In the genomic region with DNA sequence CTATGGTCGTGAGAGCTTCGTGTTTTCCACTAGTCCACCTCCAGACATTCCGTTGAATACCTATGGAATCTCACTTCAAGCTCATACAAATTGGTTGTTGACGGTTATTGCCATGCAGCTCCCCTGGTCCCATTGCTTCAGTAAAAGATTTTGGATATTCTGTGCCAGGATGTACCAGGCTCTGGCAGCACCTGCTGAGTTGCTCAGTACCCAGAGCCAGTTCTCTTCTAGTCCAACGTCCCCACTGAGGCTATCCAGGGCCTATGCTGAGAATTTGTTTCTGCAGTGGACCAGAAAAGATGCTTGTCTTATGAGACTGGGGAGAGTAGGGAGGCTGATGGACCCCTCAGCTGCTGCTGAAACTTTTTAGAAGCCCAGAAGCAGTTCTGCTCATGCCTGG, we compare ENCODE assay signal across 27 cellular contexts.
"Had no signal": no experiment of that assay in that cellular context is flagged by ENCODE, and none has a peak within 500 bp of the region (broad histone marks: within the 10 kb centered on the region; RNA-seq: fewer than 3 reads in every experiment).

No MANE protein-coding gene starts in this region.

- H3K27ac Mint-ChIP-seq: activated CD4-positive, alpha-beta memory T cell treated with anti-CD3 and anti-CD28 coated beads for 36 hours; activated CD4-positive, alpha-beta T cell treated with anti-CD3 and anti-CD28 coated beads for 36 hours; activated CD4-positive, alpha-beta T cell treated with anti-CD3 and anti-CD28 coated beads, Interleukin-2, amount 10 ng/mL, durations not matched to agents 24 days and 14 days; activated CD8-positive, alpha-beta memory T cell treated with anti-CD3 and anti-CD28 coated beads, Interleukin-2, amount 10 ng/mL, durations not matched to agents 7 days and 5 days; activated CD8-positive, alpha-beta T cell treated with anti-CD3 and anti-CD28 coated beads, Interleukin-2, amount 10 ng/mL, durations not matched to agents 7 days and 5 days; activated naive CD4-positive, alpha-beta T cell treated with anti-CD3 and anti-CD28 coated beads, Interleukin-2, amount 10 ng/mL, durations not matched to agents 7 days and 5 days; activated naive CD4-positive, alpha-beta T cell treated with anti-CD3 and anti-CD28 coated beads, Interleukin-2, amount 50 U/mL, for 72 hours; activated naive CD8-positive, alpha-beta T cell treated with anti-CD3 and anti-CD28 coated beads, Interleukin-2, amount 10 ng/mL, durations not matched to agents 7 days and 5 days; brain; endodermal cell had no signal

- H3K36me3 ChIP-seq: ascending aorta, breast epithelium, cardiac muscle cell, colonic mucosa had no signal

- H3K9me3 Mint-ChIP-seq: activated CD4-positive, alpha-beta memory T cell treated with anti-CD3 and anti-CD28 coated beads for 36 hours; activated CD4-positive, alpha-beta T cell treated with anti-CD3 and anti-CD28 coated beads, Interleukin-2, amount 10 ng/mL, durations not matched to agents 24 days and 14 days; activated naive CD4-positive, alpha-beta T cell treated with anti-CD3 and anti-CD28 coated beads, Interleukin-2, amount 10 ng/mL, durations not matched to agents 7 days and 5 days; activated naive CD8-positive, alpha-beta T cell treated with anti-CD3 and anti-CD28 coated beads, Interleukin-2, amount 10 ng/mL, durations not matched to agents 7 days and 5 days; brain; endodermal cell had no signal

- H3K4me1 Mint-ChIP-seq: activated CD4-positive, alpha-beta T cell treated with anti-CD3 and anti-CD28 coated beads for 36 hours; activated CD4-positive, alpha-beta T cell treated with anti-CD3 and anti-CD28 coated beads, Interleukin-2, amount 10 ng/mL, durations not matched to agents 24 days and 14 days; activated CD8-positive, alpha-beta memory T cell treated with anti-CD3 and anti-CD28 coated beads, Interleukin-2, amount 10 ng/mL, durations not matched to agents 7 days and 5 days; activated naive CD4-positive, alpha-beta T cell treated with anti-CD3 and anti-CD28 coated beads, Interleukin-2, amount 10 ng/mL, durations not matched to agents 7 days and 5 days; activated naive CD8-positive, alpha-beta T cell treated with anti-CD3 and anti-CD28 coated beads, Interleukin-2, amount 10 ng/mL, durations not matched to agents 7 days and 5 days; central memory CD8-positive, alpha-beta T cell had no signal

- H3K27me3 ChIP-seq: ascending aorta, breast epithelium, cardiac muscle cell, colonic mucosa had no signal

- H3K4me3 ChIP-seq: ascending aorta, breast epithelium, cardiac muscle cell, colonic mucosa had no signal

- DNase-seq: activated CD4-positive, alpha-beta memory T cell treated with anti-CD3 and anti-CD28 coated beads for 36 hours; activated CD4-positive, alpha-beta T cell treated with anti-CD3 and anti-CD28 coated beads for 36 hours; activated CD4-positive, alpha-beta T cell treated with anti-CD3 and anti-CD28 coated beads, Interleukin-2, amount 10 ng/mL, durations not matched to agents 24 days and 14 days; activated CD4-positive, CD25-positive, alpha-beta regulatory T cell; activated CD4-positive, CD25-positive, alpha-beta regulatory T cell treated with anti-CD3 and anti-CD28 coated beads, Interleukin-2, amount 50 U/mL, for 72 hours; activated CD8-positive, alpha-beta memory T cell treated with anti-CD3 and anti-CD28 coated beads, Interleukin-2, amount 10 ng/mL, durations not matched to agents 7 days and 5 days; activated CD8-positive, alpha-beta memory T cell treated with anti-CD3 and anti-CD28 coated beads, Interleukin-2, amount 50 U/mL, for 4 hours; activated CD8-positive, alpha-beta T cell treated with anti-CD3 and anti-CD28 coated beads, Interleukin-2, amount 10 ng/mL, durations not matched to agents 7 days and 5 days; activated gamma-delta T cell; activated naive CD4-positive, alpha-beta T cell; activated naive CD4-positive, alpha-beta T cell treated with anti-CD3 and anti-CD28 coated beads, Interleukin-2, amount 10 ng/mL, durations not matched to agents 7 days and 5 days; activated naive CD8-positive, alpha-beta T cell treated with anti-CD3 and anti-CD28 coated beads, Interleukin-2, amount 10 ng/mL, durations not matched to agents 7 days and 5 days; activated T-cell treated with anti-CD3 and anti-CD28 coated beads, Interleukin-2, amount 50 U/mL, for 1 hour; activated T-cell treated with anti-CD3 and anti-CD28 coated beads, Interleukin-2, amount 50 U/mL, for 48 hours; colonic mucosa; effector memory CD4-positive, alpha-beta T cell; endodermal cell; foreskin fibroblast; glutamatergic neuron; T-helper 2 cell had no signal

- H3K27ac ChIP-seq: ascending aorta, breast epithelium, cardiac muscle cell, colonic mucosa had no signal

- H3K4me3 Mint-ChIP-seq: activated CD4-positive, alpha-beta memory T cell treated with anti-CD3 and anti-CD28 coated beads for 36 hours; activated CD4-positive, alpha-beta T cell treated with anti-CD3 and anti-CD28 coated beads for 36 hours; activated CD4-positive, alpha-beta T cell treated with anti-CD3 and anti-CD28 coated beads, Interleukin-2, amount 10 ng/mL, durations not matched to agents 24 days and 14 days; activated CD8-positive, alpha-beta memory T cell treated with anti-CD3 and anti-CD28 coated beads, Interleukin-2, amount 10 ng/mL, durations not matched to agents 7 days and 5 days; activated CD8-positive, alpha-beta T cell treated with anti-CD3 and anti-CD28 coated beads, Interleukin-2, amount 10 ng/mL, durations not matched to agents 7 days and 5 days; activated naive CD4-positive, alpha-beta T cell treated with anti-CD3 and anti-CD28 coated beads, Interleukin-2, amount 10 ng/mL, durations not matched to agents 7 days and 5 days; activated naive CD8-positive, alpha-beta T cell treated with anti-CD3 and anti-CD28 coated beads, Interleukin-2, amount 10 ng/mL, durations not matched to agents 7 days and 5 days; brain; central memory CD8-positive, alpha-beta T cell; endodermal cell had no signal

- H3K9me3 ChIP-seq: ascending aorta, breast epithelium, colonic mucosa had no signal

- H3K27me3 Mint-ChIP-seq: activated CD4-positive, alpha-beta T cell treated with anti-CD3 and anti-CD28 coated beads, Interleukin-2, amount 10 ng/mL, durations not matched to agents 24 days and 14 days; activated CD8-positive, alpha-beta memory T cell treated with anti-CD3 and anti-CD28 coated beads, Interleukin-2, amount 10 ng/mL, durations not matched to agents 7 days and 5 days; activated naive CD4-positive, alpha-beta T cell treated with anti-CD3 and anti-CD28 coated beads, Interleukin-2, amount 10 ng/mL, durations not matched to agents 7 days and 5 days; activated naive CD8-positive, alpha-beta T cell treated with anti-CD3 and anti-CD28 coated beads, Interleukin-2, amount 10 ng/mL, durations not matched to agents 7 days and 5 days; brain; central memory CD8-positive, alpha-beta T cell had no signal

- H3K36me3 Mint-ChIP-seq: activated CD4-positive, alpha-beta memory T cell treated with anti-CD3 and anti-CD28 coated beads for 36 hours; activated CD8-positive, alpha-beta memory T cell treated with anti-CD3 and anti-CD28 coated beads, Interleukin-2, amount 10 ng/mL, durations not matched to agents 7 days and 5 days; activated naive CD4-positive, alpha-beta T cell treated with anti-CD3 and anti-CD28 coated beads, Interleukin-2, amount 10 ng/mL, durations not matched to agents 7 days and 5 days; activated naive CD4-positive, alpha-beta T cell treated with anti-CD3 and anti-CD28 coated beads, Interleukin-2, amount 50 U/mL, for 72 hours; activated naive CD8-positive, alpha-beta T cell treated with anti-CD3 and anti-CD28 coated beads, Interleukin-2, amount 10 ng/mL, durations not matched to agents 7 days and 5 days; brain had no signal

- H3K4me1 ChIP-seq: breast epithelium, colonic mucosa had no signal

- ATAC-seq: activated CD4-positive, alpha-beta T cell treated with anti-CD3 and anti-CD28 coated beads for 36 hours; activated CD8-positive, alpha-beta memory T cell treated with anti-CD3 and anti-CD28 coated beads, Interleukin-2, amount 10 ng/mL, durations not matched to agents 7 days and 5 days; activated CD8-positive, alpha-beta T cell treated with anti-CD3 and anti-CD28 coated beads, Interleukin-2, amount 10 ng/mL, durations not matched to agents 7 days and 5 days; activated naive CD4-positive, alpha-beta T cell treated with anti-CD3 and anti-CD28 coated beads, Interleukin-2, amount 50 U/mL, for 72 hours; esophagus mucosa had no signal
